18 cellular contexts compared by ENCODE assay signal in the genomic region with DNA sequence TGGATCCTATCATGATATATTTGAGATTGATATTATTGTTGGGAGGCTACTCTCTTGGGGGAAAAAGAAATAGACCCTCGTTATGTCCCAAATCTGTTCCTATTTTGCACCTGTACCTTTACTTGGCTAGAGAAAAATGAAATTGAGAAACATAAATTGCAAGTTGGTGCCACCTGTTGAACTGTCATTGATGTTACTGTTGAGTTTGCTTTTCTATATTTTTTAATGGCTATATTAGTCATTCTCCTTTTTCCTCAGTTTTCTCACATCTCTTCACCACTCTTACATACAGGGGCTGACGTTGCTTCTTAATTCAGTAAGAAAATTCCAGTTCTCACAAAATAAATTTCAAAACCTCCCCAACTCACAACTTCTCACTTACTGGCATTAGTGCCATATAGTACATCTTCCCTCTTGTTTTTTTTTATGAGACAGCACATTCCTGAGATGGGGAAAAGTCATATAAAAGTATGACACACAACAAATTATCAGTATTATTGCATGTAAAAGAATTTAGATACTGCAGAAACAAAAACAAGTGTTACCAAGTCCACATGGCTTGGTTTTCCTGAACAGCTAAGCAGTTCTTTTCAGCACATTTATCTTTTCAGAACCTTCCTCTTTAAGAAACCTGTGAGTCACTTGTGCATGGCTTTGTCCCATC.
DNase-seq lines count a peak whose midpoint lies in the region; ATAC-seq and TF ChIP-seq lines count a peak whose summit lies in the region.
"Had no signal": no experiment of that assay in that cellular context is flagged by ENCODE, and none has a peak within 500 bp of the region (broad histone marks: within the 10 kb centered on the region; RNA-seq: fewer than 3 reads in every experiment).

No MANE protein-coding gene starts in this region.

- H3K4me3 ChIP-seq in RWPE2 (ENCODE audit: severe bottlenecking), result no peak overlapping the region
- no peak overlapping the region for H3K4me3 ChIP-seq in skeletal muscle cell (ENCODE audit: low read depth, low read length)
- H3K4me3 ChIP-seq: prostate gland had no signal

- DNase-seq in DMS53 (lab: John Stamatoyannopoulos, UW) (peak; percentile 35), DMS53 treated with DMSO at 0.1 percent for 48 hours (lab: John Stamatoyannopoulos, UW; ENCODE audit: unreplicated experiment) (no peak), RWPE2 (ENCODE audit: low spot score) (no peak), fibroblast of gingiva (ENCODE audit: low read depth) (peak; percentile 76), skeletal muscle cell (ENCODE audit: low read depth) (peak; percentile 52), G401 (ENCODE audit: low spot score) (no peak)
- DNase-seq: activated CD4-positive, alpha-beta T cell treated with anti-CD3 and anti-CD28 coated beads, Interleukin-2, amount 50 U/mL, for 1 hour; activated naive CD8-positive, alpha-beta T cell treated with anti-CD3 and anti-CD28 coated beads for 36 hours; activated T-cell treated with anti-CD3 and anti-CD28 coated beads, Interleukin-2, amount 50 U/mL, for 1 hour; Caco-2; hippocampal formation; NCI-H2081; NCI-H774 had no signal

- no peak overlapping the region for H3K27ac ChIP-seq in RWPE2 (ENCODE audit: poor library complexity, severe bottlenecking)
- H3K27ac ChIP-seq: 22Rv1, prostate gland had no signal

- peak; percentile 22 for TF ChIP-seq CTCF in RWPE2 (IDR thresholded peaks at IDR 0.05; ENCODE audit: poor library complexity, severe bottlenecking)

- H3K27me3 ChIP-seq in RWPE2 (ENCODE audit: insufficient read depth, poor library complexity, severe bottlenecking), result no peaks in the 10 kb centered on the region

- no peaks in the 10 kb centered on the region for H3K36me3 ChIP-seq in RWPE2 (ENCODE audit: low read depth)
- H3K36me3 ChIP-seq: prostate gland had no signal

- in situ Hi-C loops in G401 (cut with HindIII; ENCODE audit: low sequenced_read_pairs), result no loop called here

- no peak for TF ChIP-seq POLR2A in GM18505 (IDR thresholded peaks at IDR 0.05; ENCODE audit: borderline replicate concordance, extremely low read depth, insufficient read depth, insufficient read length)

- no peaks in the 10 kb centered on the region for H3K9me3 ChIP-seq in RWPE2 (ENCODE audit: severe bottlenecking)
- H3K9me3 ChIP-seq: Caco-2, prostate gland had no signal

- peaks cover 3% of the 10 kb centered on the region for H3K4me1 ChIP-seq in RWPE2 (ENCODE audit: insufficient read depth, poor library complexity, severe bottlenecking)
- H3K4me1 ChIP-seq: Caco-2, prostate gland had no signal

- ATAC-seq in RWPE2 (ENCODE audit: low read depth) (peak; percentile 29; the same call in 1 of the 3 replicates), GM18867 (IDR thresholded peaks at IDR 0.05; ENCODE audit: unreplicated experiment) (no peak), GM18505 (IDR thresholded peaks at IDR 0.05; ENCODE audit: unreplicated experiment) (no peak)
- ATAC-seq: Right ventricle myocardium inferior had no signal

Comparison
In these comparisons a context has a peak if more than half of its experiments do, and no peak if none do; other contexts are left out.
1. DNase-seq: peak in DMS53 (single experiment), fibroblast of gingiva (single experiment) and skeletal muscle cell (single experiment); none in DMS53 treated with DMSO at 0.1 percent for 48 hours (single experiment), RWPE2 (single experiment) and G401 (single experiment).